2 cellular contexts compared by ENCODE assay signal in genomic region chr5:124515494-124516222, GRCh38.
A peak's percentile ranks its signal among the peaks of the same experiment; 100 is the strongest.
TF ChIP-seq lines count a peak whose summit lies in the region.

No MANE protein-coding gene starts in this region.

TF ChIP-seq in liver, 16 proteins besides CTCF, POLR2A, EP300 and RAD21 (continued from another document):
- TF ChIP-seq REST (IDR thresholded peaks at IDR 0.05): no peak
- TF ChIP-seq NR2F2 (IDR thresholded peaks at IDR 0.05): peak; percentile 31
- no peak for TF ChIP-seq MAX (IDR thresholded peaks at IDR 0.05)

TF ChIP-seq in HepG2, 621 proteins besides CTCF, POLR2A, EP300 and RAD21 (continued from another document):
- TF ChIP-seq YY1 (IDR thresholded peaks at IDR 0.05; ENCODE audit: insufficient read depth, insufficient replicate concordance, low read depth, low read length): no peak
- TF ChIP-seq ZNF143 (CRISPR knock-in tag; IDR thresholded peaks at IDR 0.05): no peak
- TF ChIP-seq ZNF253 (CRISPR knock-in tag; IDR thresholded peaks at IDR 0.05; ENCODE audit: borderline replicate concordance): no peak
- TF ChIP-seq ZNF383 (CRISPR knock-in tag; IDR thresholded peaks at IDR 0.05; ENCODE audit: borderline replicate concordance): no peak
- TF ChIP-seq THYN1 (CRISPR knock-in tag; IDR thresholded peaks at IDR 0.05; ENCODE audit: borderline replicate concordance, low read depth): no peak
- TF ChIP-seq CENPBD1 (CRISPR knock-in tag; IDR thresholded peaks at IDR 0.05; ENCODE audit: borderline replicate concordance, low read depth): no peak
- no peak for TF ChIP-seq CEBPG (CRISPR knock-in tag; IDR thresholded peaks at IDR 0.05)
- no peak for TF ChIP-seq MYPOP (CRISPR knock-in tag; IDR thresholded peaks at IDR 0.05)
TF ChIP-seq in HepG2: peak in this region for 0.
